In genomic region chr1:96722161-96722908, GRCh38 we compare ENCODE assay signal across 8 cellular contexts. TPM values are rescaled to one million over a fixed set of nuclear protein-coding genes. Genes with fewer than 3 reads are reported as not detected.
DNase-seq lines count a peak whose midpoint lies in the region; ATAC-seq and TF ChIP-seq lines count a peak whose summit lies in the region.

No MANE protein-coding gene starts in this region.

- H3K4me1 ChIP-seq in HUES6 (ENCODE audit: control insufficient read depth, insufficient read depth, low read length) (peaks cover 15% of the 10 kb centered on the region), iPS-18a (ENCODE audit: control insufficient read depth, low read depth, low read length) (peaks cover 19% of the 10 kb centered on the region), sigmoid colon (peaks cover 0 to 45% (median 24%) of the 10 kb centered on the region in 4 donors)

- TSS peak; percentile 50 for BruUV-seq in MCF 10A (replicated peaks; lab: Mats Ljungman, UMichigan)

- in situ Hi-C loops in G401 (cut with HindIII; ENCODE audit: low sequenced_read_pairs), result no loop called here

- no peak for TF ChIP-seq EP300 in sigmoid colon (IDR thresholded peaks at IDR 0.05)

- peaks cover 14% of the 10 kb centered on the region for H3K4me1 Mint-ChIP-seq in MCF 10A (ENCODE audit: insufficient read depth, unreplicated experiment)

- H3K36me3 ChIP-seq in HUES6 (ENCODE audit: control insufficient read depth, insufficient read depth, low read length) (peaks cover 40% of the 10 kb centered on the region), iPS-18a (ENCODE audit: control insufficient read depth, low read depth, low read length) (peaks cover 37% of the 10 kb centered on the region), sigmoid colon (peaks cover 0 to 23% (median 3%) of the 10 kb centered on the region in 4 donors)

- ATAC-seq in GM21576 (IDR thresholded peaks at IDR 0.05; ENCODE audit: unreplicated experiment), result peak; percentile 47

- peak in 1 of 2 donors; percentile 1 for TF ChIP-seq POLR2A in sigmoid colon (IDR thresholded peaks at IDR 0.05)

- H3K9ac ChIP-seq in HUES6 (ENCODE audit: low read length), result peak overlapping the region; percentile 90
- H3K9ac ChIP-seq in iPS-18a (ENCODE audit: low read length), result peak overlapping the region; percentile 100

- no peak for TF ChIP-seq CTCF in MCF 10A (IDR thresholded peaks at IDR 0.05; ENCODE audit: unreplicated experiment)
- TF ChIP-seq CTCF in sigmoid colon (IDR thresholded peaks at IDR 0.05), result no peak

- POLR2A ChIA-PET in MCF 10A (lab: Yijun Ruan, JAX), result interaction anchor here (0.7 to 2.3 kb wide), 10 partner anchors 9 to 1227 kb away, joined by 3 to 13 read pairs (median 5); no protein-coding TSS in a partner anchor

- H3K4me3 Mint-ChIP-seq in MCF 10A (ENCODE audit: unreplicated experiment), result peak overlapping the region; percentile 89

- 0 to 1% methylated on average over 29 of the region's 29 CpGs for WGBS in sigmoid colon, 2 donors

- H3K27me3 Mint-ChIP-seq in MCF 10A (ENCODE audit: insufficient read depth, unreplicated experiment), result no peaks in the 10 kb centered on the region

- peak overlapping the region; percentile 98 for H3K27ac ChIP-seq in HUES6 (ENCODE audit: low read depth, low read length)
- H3K27ac ChIP-seq in iPS-18a (ENCODE audit: low read length), result peak overlapping the region; percentile 95
- H3K27ac ChIP-seq in sigmoid colon, result peak overlapping the region; percentile 94 to 98 (median 95)

- peaks cover 35% of the 10 kb centered on the region for H3K36me3 Mint-ChIP-seq in MCF 10A (ENCODE audit: insufficient read depth, unreplicated experiment)

- H3K9me3 ChIP-seq in HUES6 (ENCODE audit: control insufficient read depth, insufficient read depth, low read depth, low read length) (no peaks in the 10 kb centered on the region; the same call in 1 of the 2 replicates), iPS-18a (ENCODE audit: control insufficient read depth, low read depth, low read length) (no peaks in the 10 kb centered on the region), sigmoid colon (no peaks in the 10 kb centered on the region)

- intact Hi-C loops in MCF 10A (cut with micrococcal nuclease), result loop anchor here (2.0 to 5.0 kb wide), 2 partner anchors 162 to 360 kb away; no protein-coding TSS in a partner anchor
- intact Hi-C loops in sigmoid colon (cut with DNase I), result loop anchor here (5.0 to 10.0 kb wide), 2 partner anchors 95 to 238 kb away; no protein-coding TSS in a partner anchor

- peak; percentile 65 for DNase-seq in G401 (ENCODE audit: low spot score)
- peak; percentile 46 for DNase-seq in SK-N-DZ (ENCODE audit: low spot score)
- peak; percentile 46 for DNase-seq in MCF 10A (ENCODE audit: unreplicated experiment)
- peak; percentile 82 for DNase-seq in sigmoid colon
- DNase-seq in OCI-M2 (lab: John Stamatoyannopoulos, UW; ENCODE audit: unreplicated experiment), result no peak

- H3K27me3 ChIP-seq in HUES6 (ENCODE audit: control insufficient read depth, insufficient read depth, low read length), result no peaks in the 10 kb centered on the region
- H3K27me3 ChIP-seq in iPS-18a (ENCODE audit: control insufficient read depth, insufficient read depth, low read length), result no peaks in the 10 kb centered on the region
- H3K27me3 ChIP-seq in sigmoid colon, result no peaks in the 10 kb centered on the region

- CTCF ChIA-PET in MCF 10A (lab: Yijun Ruan, JAX), result no interaction called here

- H3K27ac Mint-ChIP-seq in MCF 10A (ENCODE audit: low read depth, unreplicated experiment), result peak overlapping the region; percentile 97

- H3K4me3 ChIP-seq in HUES6 (ENCODE audit: low read depth, low read length) (peak overlapping the region; percentile 90), iPS-18a (ENCODE audit: low read length) (peak overlapping the region; percentile 99), sigmoid colon (peak overlapping the region; percentile 79 to 95 (median 88))

- no peaks in the 10 kb centered on the region for H3K9me3 Mint-ChIP-seq in MCF 10A (ENCODE audit: unreplicated experiment)

RNA-seq across cellular contexts. Expression of gene PTBP2, which starts 0.8 kb away (rescaled TPM):
- total RNA-seq in G401 (2014; rRNA removed; shearing (Covaris generic)), result 39.2 and 72.2 TPM in 2 replicates
- 49.2 and 75.8 TPM in 2 replicates for polyA plus RNA-seq in SK-N-DZ (2014; cell fraction: cytosol; rRNA removed)
- polyA plus RNA-seq in SK-N-DZ (2014; cell fraction: nucleus; rRNA removed), result 186 and 312 TPM in 2 replicates
- total RNA-seq in MCF 10A (2022) (15.8 and 17.3 TPM in 2 replicates), sigmoid colon (100 to 1,000 TPM; 136 to 201 (median 178) TPM)
- 1 to 10 TPM; 3.0 to 9.5 (median 4.8) TPM for polyA plus RNA-seq in sigmoid colon
